Comparison of ENCODE assay signal across 8 cellular contexts in genomic region chr1:219812491-219813221, GRCh38.
DNase-seq lines count a peak whose midpoint lies in the region; ATAC-seq, FAIRE-seq and TF ChIP-seq lines count a peak whose summit lies in the region.

No MANE protein-coding gene starts in this region.

- H3K18ac ChIP-seq in mesenchymal stem cell (ENCODE audit: low read depth in 1 of 2, low read length in 2 of 2) = no peak overlapping the region

- H3K23ac ChIP-seq in mesenchymal stem cell (ENCODE audit: low read length in 2 of 2) = no peak overlapping the region

- H3K36me3 ChIP-seq in MM.1S (replicated peaks; ENCODE audit: insufficient read depth, low read length) (no peaks in the 10 kb centered on the region), Peyer's patch (no peaks in the 10 kb centered on the region), mesenchymal stem cell (ENCODE audit: control insufficient read depth in 1 of 2, insufficient read depth in 2 of 2, low read depth in 1 of 2, low read length in 2 of 2) (no peaks in the 10 kb centered on the region)

- no peaks in the 10 kb centered on the region for H4K20me1 ChIP-seq in MM.1S (ENCODE audit: insufficient read depth, low read length)

- H3K4me1 ChIP-seq in A549 (peaks cover 3% of the 10 kb centered on the region; the same call in 1 of the 3 replicates), MM.1S (ENCODE audit: low read length) (no peaks in the 10 kb centered on the region), Peyer's patch (no peaks in the 10 kb centered on the region), mesenchymal stem cell (ENCODE audit: control insufficient read depth, insufficient read depth, low read depth, low read length) (no peaks in the 10 kb centered on the region)

- no peak overlapping the region for H3K14ac ChIP-seq in mesenchymal stem cell (ENCODE audit: low read length in 2 of 2)

- TF ChIP-seq EP300 in A549 (IDR thresholded peaks at IDR 0.05) = no peak

- no peak overlapping the region for H3K4ac ChIP-seq in mesenchymal stem cell (ENCODE audit: low read depth in 1 of 2, low read length in 2 of 2)

- H2AFZ ChIP-seq in MM.1S (ENCODE audit: low read length) (0 out of 2 replicates have a peak overlapping the region, but pooled peaks have one; percentile 12), mesenchymal stem cell (ENCODE audit: low read depth, low read length) (no peak overlapping the region)

- no peak for TF ChIP-seq POLR2A in A549 (IDR thresholded peaks at IDR 0.05; ENCODE audit: low read length)
- TF ChIP-seq POLR2A in Peyer's patch (IDR thresholded peaks at IDR 0.05) = no peak

- peak; percentile 92 to 93 for TF ChIP-seq RAD21 in A549 (conservative IDR thresholded peaks at IDR 0.05 in 1 of 2, IDR thresholded peaks at IDR 0.05 in 1 of 2)

- no peaks in the 10 kb centered on the region for H3K27me3 ChIP-seq in MM.1S (replicated peaks; ENCODE audit: insufficient read depth, low read length)
- H3K27me3 ChIP-seq in Peyer's patch = no peaks in the 10 kb centered on the region
- H3K27me3 ChIP-seq in mesenchymal stem cell (ENCODE audit: control insufficient read depth in 1 of 2, insufficient read depth in 1 of 2, low read length in 2 of 2) = peaks cover 22 to 32% of the 10 kb centered on the region in 2 experiments

- H2AK5ac ChIP-seq in mesenchymal stem cell (ENCODE audit: low read length, severe bottlenecking) = no peak overlapping the region

- H3K4me2 ChIP-seq in A549 (peak overlapping the region; percentile 31; the same call in 2 of the 3 replicates), MM.1S (ENCODE audit: low read depth, low read length) (no peak overlapping the region), mesenchymal stem cell (ENCODE audit: low read length, poor library complexity, severe bottlenecking) (no peak overlapping the region)

- no peak overlapping the region for H3K4me3 Mint-ChIP-seq in endothelial cell (ENCODE audit: unreplicated experiment)

- no peaks in the 10 kb centered on the region for H3K9me3 Mint-ChIP-seq in endothelial cell (ENCODE audit: unreplicated experiment)

- no peak overlapping the region for H2BK5ac ChIP-seq in mesenchymal stem cell (ENCODE audit: low read depth, low read length, poor library complexity, severe bottlenecking)

- H2BK120ac ChIP-seq in mesenchymal stem cell (ENCODE audit: low read depth, low read length) = no peak overlapping the region

- H3K79me2 ChIP-seq in MM.1S (ENCODE audit: low read length) = no peaks in the 10 kb centered on the region

- peak; percentile 87 to 98 for ATAC-seq in A549
- peak; percentile 85 for ATAC-seq in HG02571 (IDR thresholded peaks at IDR 0.05; ENCODE audit: unreplicated experiment)

- no peaks in the 10 kb centered on the region for H3K36me3 Mint-ChIP-seq in endothelial cell (ENCODE audit: low read depth, unreplicated experiment)

- H3K9me3 ChIP-seq in A549 = peaks cover 3% of the 10 kb centered on the region; the same call in 1 of the 3 replicates
- H3K9me3 ChIP-seq in MM.1S (replicated peaks; ENCODE audit: insufficient read depth, low read length) = no peaks in the 10 kb centered on the region
- no peaks in the 10 kb centered on the region for H3K9me3 ChIP-seq in Peyer's patch
- H3K9me3 ChIP-seq in mesenchymal stem cell (ENCODE audit: control insufficient read depth, low read length) = no peaks in the 10 kb centered on the region

- H2BK12ac ChIP-seq in mesenchymal stem cell (ENCODE audit: low read length in 2 of 2) = no peak overlapping the region

- 10% methylated on average over 4 of the region's 4 CpGs for WGBS in A549 (ENCODE audit: missing lambda C conversion rate)
- 24% methylated on average over 3 of the region's 4 CpGs for WGBS in mesenchymal stem cell

- TF ChIP-seq CTCF in A549 (IDR thresholded peaks at IDR 0.05) (peak; percentile 82), GM12875 (IDR thresholded peaks at IDR 0.05; ENCODE audit: borderline replicate concordance, insufficient read depth, low read depth, low read length) (peak; percentile 63), MM.1S (IDR thresholded peaks at IDR 0.05; ENCODE audit: low read length) (peak; percentile 92), Peyer's patch (IDR thresholded peaks at IDR 0.05) (peak in 5 of 6 experiments; percentile 18 to 70 (median 61)), endothelial cell (IDR thresholded peaks at IDR 0.05; ENCODE audit: unreplicated experiment) (peak; percentile 73)

- H3K4me3 ChIP-seq in A549 (no peak overlapping the region), GM12875 (ENCODE audit: low read depth, low read length) (no peak overlapping the region), MM.1S (ENCODE audit: low read length) (no peak overlapping the region), Peyer's patch (no peak overlapping the region), mesenchymal stem cell (ENCODE audit: insufficient read depth in 1 of 2, low read depth in 1 of 2, low read length in 2 of 2) (no peak overlapping the region)

- FAIRE-seq in A549 (lab: Jason Lieb, UNC) = no peak

- no peak overlapping the region for H3K9ac ChIP-seq in MM.1S (ENCODE audit: low read length)
- H3K9ac ChIP-seq in mesenchymal stem cell (ENCODE audit: low read length) = peak overlapping the region; percentile 33

- H4K91ac ChIP-seq in mesenchymal stem cell (ENCODE audit: low read length) = no peak overlapping the region

- no peaks in the 10 kb centered on the region for H3K27me3 Mint-ChIP-seq in endothelial cell (ENCODE audit: unreplicated experiment)

- H4K8ac ChIP-seq in mesenchymal stem cell (ENCODE audit: low read length) = no peak overlapping the region

- CTCF ChIA-PET in A549 (lab: Yijun Ruan, JAX) = interaction anchor here (0.6 to 4.9 kb wide), 47 partner anchors 9 to 1635 kb away, joined by 3 to 46 read pairs (median 3); no protein-coding TSS in a partner anchor

- no peak overlapping the region for H3K27ac ChIP-seq in A549
- H3K27ac ChIP-seq in MM.1S (ENCODE audit: low read length) = no peak overlapping the region
- no peak overlapping the region for H3K27ac ChIP-seq in Peyer's patch
- no peak overlapping the region for H3K27ac ChIP-seq in mesenchymal stem cell (ENCODE audit: low read length, poor library complexity, severe bottlenecking)

- H3K79me1 ChIP-seq in mesenchymal stem cell (replicated peaks; ENCODE audit: low read length, poor library complexity, severe bottlenecking) = no peaks in the 10 kb centered on the region

- H2BK15ac ChIP-seq in mesenchymal stem cell (ENCODE audit: low read depth, poor library complexity, severe bottlenecking) = no peak overlapping the region

- no peak overlapping the region for H3K27ac Mint-ChIP-seq in endothelial cell (ENCODE audit: unreplicated experiment)

- no peaks in the 10 kb centered on the region for H3K4me1 Mint-ChIP-seq in endothelial cell (ENCODE audit: unreplicated experiment)

- DNase-seq in A549 (ENCODE audit: low read depth in 1 of 2, low spot score in 1 of 2) = peak; percentile 77 to 81
- peak; percentile 82 for DNase-seq in MM.1S
- no peak for DNase-seq in Peyer's patch
- peak; percentile 53 for DNase-seq in endothelial cell (ENCODE audit: low spot score)
- DNase-seq in mesenchymal stem cell = peak; percentile 62
- DNase-seq in GOT3 (lab: John Stamatoyannopoulos, UW) = no peak

- POLR2A ChIA-PET in A549 (lab: Yijun Ruan, JAX) = no interaction called here

- H3F3A ChIP-seq in MM.1S (ENCODE audit: insufficient read depth, low read length) = no peaks in the 10 kb centered on the region

- H3K9me2 ChIP-seq in MM.1S (replicated peaks; ENCODE audit: insufficient read depth, low read length) = no peaks in the 10 kb centered on the region

TF ChIP-seq in A549, 52 proteins besides CTCF, POLR2A, EP300 and RAD21:
- TF ChIP-seq SMC3 (IDR thresholded peaks at IDR 0.05) (peak; percentile 79), E2F6 (IDR thresholded peaks at IDR 0.05; ENCODE audit: borderline replicate concordance, low read depth) (no peak)

Comparison
In these comparisons a context has a peak if more than half of its experiments do, and no peak if none do; other contexts are left out.
1. DNase-seq: peak in A549 (2 of 2), MM.1S (single experiment), endothelial cell (single experiment) and mesenchymal stem cell (single experiment); none in Peyer's patch (0 of 3) and GOT3 (single experiment).
2. Peak in every context shown above with its lines, with median percentiles within 50 percentile points of each other: CTCF ChIP-seq.